Comparison of ENCODE assay signal across 27 cellular contexts in genomic region chr11:60316317-60316716, GRCh38. TPM values are rescaled to one million over a fixed set of nuclear protein-coding genes. Genes with fewer than 3 reads are reported as not detected.
A peak's percentile ranks its signal among the peaks of the same experiment; 100 is the strongest.
DNase-seq lines count a peak whose midpoint lies in the region; ATAC-seq, FAIRE-seq and TF ChIP-seq lines count a peak whose summit lies in the region.
"Had no signal": no experiment of that assay in that cellular context is flagged by ENCODE, and none has a peak within 500 bp of the region (broad histone marks: within the 10 kb centered on the region; RNA-seq: fewer than 3 reads in every experiment).

No MANE protein-coding gene starts in this region.

- no peaks in the 10 kb centered on the region for H4K20me1 ChIP-seq in MM.1S (ENCODE audit: insufficient read depth, low read length)

- H3K9ac ChIP-seq in MM.1S (ENCODE audit: low read length), result no peak overlapping the region

- H3K9me2 ChIP-seq in MM.1S (replicated peaks; ENCODE audit: insufficient read depth, low read length), result no peaks in the 10 kb centered on the region

- ATAC-seq in GM19463 (IDR thresholded peaks at IDR 0.05; ENCODE audit: unreplicated experiment), result peak; percentile 61
- ATAC-seq in left cardiac atrium, result no peak
- ATAC-seq in T-cell (replicated peaks in 1 of 4), result no peak
- ATAC-seq in stimulated activated naive CD8-positive, alpha-beta T cell treated with anti-CD3 and anti-CD28 coated beads, Interleukin-15, amount 100 ng/mL, for 72 hours, result no peak

- intact Hi-C loops in CD14-positive monocyte (cut with micrococcal nuclease), result no loop called here
- intact Hi-C loops in left cardiac atrium (cut with DNase I), result no loop called here
- intact Hi-C loops in activated CD4-positive, alpha-beta T cell treated with anti-CD3 and anti-CD28 coated beads, Interleukin-2, amount 10 ng/mL, durations not matched to agents 24 days and 14 days (cut with micrococcal nuclease), result no loop called here

- H3K4me3 Mint-ChIP-seq in CD14-positive monocyte, result no peak overlapping the region
- H3K4me3 Mint-ChIP-seq in T-cell, result no peak overlapping the region
- H3K4me3 Mint-ChIP-seq in activated CD4-positive, alpha-beta T cell treated with anti-CD3 and anti-CD28 coated beads, Interleukin-2, amount 10 ng/mL, durations not matched to agents 24 days and 14 days, result no peak overlapping the region
- H3K4me3 Mint-ChIP-seq in stimulated activated naive CD8-positive, alpha-beta T cell treated with anti-CD3 and anti-CD28 coated beads, Interleukin-15, amount 100 ng/mL, for 72 hours, result no peak overlapping the region
- H3K4me3 Mint-ChIP-seq: CD4-positive, alpha-beta T cell; T-helper 1 cell treated with Interleukin-12 subunit alpha and Interleukin-12 subunit beta and Interleukin-4 antibody, amounts not matched to agents 30 μg/mL and 1 μg/mL, for 36 hours had no signal

- H3K9me3 Mint-ChIP-seq in CD14-positive monocyte (peaks cover 13 to 23% (median 16%) of the 10 kb centered on the region in 7 donors), T-cell (peaks cover 14 to 22% (median 15%) of the 10 kb centered on the region in 3 donors)
- H3K9me3 Mint-ChIP-seq in activated CD4-positive, alpha-beta T cell treated with anti-CD3 and anti-CD28 coated beads, Interleukin-2, amount 10 ng/mL, durations not matched to agents 24 days and 14 days, result peaks cover 7% of the 10 kb centered on the region
- peaks cover 15 to 30% of the 10 kb centered on the region in 2 donors for H3K9me3 Mint-ChIP-seq in stimulated activated naive CD8-positive, alpha-beta T cell treated with anti-CD3 and anti-CD28 coated beads, Interleukin-15, amount 100 ng/mL, for 72 hours

- no peaks in the 10 kb centered on the region for H3K9me3 ChIP-seq in MM.1S (replicated peaks; ENCODE audit: insufficient read depth, low read length)

- H3K27ac Mint-ChIP-seq in CD14-positive monocyte (no peak overlapping the region), T-cell (no peak overlapping the region)
- no peak overlapping the region for H3K27ac Mint-ChIP-seq in activated CD4-positive, alpha-beta T cell treated with anti-CD3 and anti-CD28 coated beads, Interleukin-2, amount 10 ng/mL, durations not matched to agents 24 days and 14 days
- no peak overlapping the region for H3K27ac Mint-ChIP-seq in stimulated activated naive CD8-positive, alpha-beta T cell treated with anti-CD3 and anti-CD28 coated beads, Interleukin-15, amount 100 ng/mL, for 72 hours
- H3K27ac Mint-ChIP-seq: CD4-positive, alpha-beta T cell; T-helper 1 cell treated with Interleukin-12 subunit alpha and Interleukin-12 subunit beta and Interleukin-4 antibody, amounts not matched to agents 30 μg/mL and 1 μg/mL, for 36 hours had no signal

- H3K4me3 ChIP-seq in MM.1S (ENCODE audit: low read length), result no peak overlapping the region
- H3K4me3 ChIP-seq: SK-N-MC had no signal

- no peaks in the 10 kb centered on the region for H3K4me1 Mint-ChIP-seq in CD14-positive monocyte
- no peaks in the 10 kb centered on the region for H3K4me1 Mint-ChIP-seq in T-cell
- no peaks in the 10 kb centered on the region for H3K4me1 Mint-ChIP-seq in activated CD4-positive, alpha-beta T cell treated with anti-CD3 and anti-CD28 coated beads, Interleukin-2, amount 10 ng/mL, durations not matched to agents 24 days and 14 days
- no peaks in the 10 kb centered on the region for H3K4me1 Mint-ChIP-seq in stimulated activated naive CD8-positive, alpha-beta T cell treated with anti-CD3 and anti-CD28 coated beads, Interleukin-15, amount 100 ng/mL, for 72 hours

- H3K4me1 ChIP-seq in MM.1S (ENCODE audit: low read length), result peaks cover 12% of the 10 kb centered on the region

- H2AFZ ChIP-seq in MM.1S (ENCODE audit: low read length), result no peak overlapping the region

- FAIRE-seq in GM18507 (lab: Jason Lieb, UNC), result peak; percentile 70
- FAIRE-seq: D721Med, H54, RCC 7860 had no signal

- no peaks in the 10 kb centered on the region for H3F3A ChIP-seq in MM.1S (ENCODE audit: insufficient read depth, low read length)

- H3K36me3 ChIP-seq in MM.1S (replicated peaks; ENCODE audit: insufficient read depth, low read length), result no peaks in the 10 kb centered on the region

- TF ChIP-seq CTCF in CD14-positive monocyte (IDR thresholded peaks at IDR 0.05) (peak; percentile 41), MM.1S (IDR thresholded peaks at IDR 0.05; ENCODE audit: low read length) (no peak)

- H3K27ac ChIP-seq in MM.1S (ENCODE audit: low read length), result no peak overlapping the region
- H3K27ac ChIP-seq: HL-60, SK-N-MC had no signal

- H3K4me2 ChIP-seq in MM.1S (ENCODE audit: low read depth, low read length), result peak overlapping the region; percentile 35; the same call in 1 of the 2 replicates

- POLR2A ChIA-PET in T-cell (lab: Charles Lee), result no interaction called here

- CTCF ChIA-PET in T-cell (lab: Charles Lee), result no interaction called here

- DNase-seq in CD14-positive monocyte (ENCODE audit: low spot score), result no peak
- DNase-seq in GM18507 (ENCODE audit: extremely low spot score, insufficient read length, low read depth), result no peak
- DNase-seq in MM.1S, result peak; percentile 62
- DNase-seq in left cardiac atrium, result no peak
- DNase-seq in T-cell, result no peak
- DNase-seq in activated CD4-positive, alpha-beta T cell treated with anti-CD3 and anti-CD28 coated beads, Interleukin-2, amount 10 ng/mL, durations not matched to agents 24 days and 14 days, result no peak
- DNase-seq in stimulated activated naive CD8-positive, alpha-beta T cell treated with anti-CD3 and anti-CD28 coated beads, Interleukin-15, amount 100 ng/mL, for 72 hours, result no peak
- DNase-seq: CD4-positive, alpha-beta T cell; DMS53; Kasumi-1; NCI-H1694; NCI-H2029 treated with DMSO at 0.1 percent for 48 hours; NCI-H446 treated with DMSO at 0.1 percent for 48 hours; NCI-H526 treated with DMSO at 0.1 percent for 48 hours; SIG-M5; T-helper 9 cell had no signal

- H3K36me3 Mint-ChIP-seq in CD14-positive monocyte (peaks cover 2 to 19% of the 10 kb centered on the region in 2 donors), T-cell (no peaks in the 10 kb centered on the region)
- no peaks in the 10 kb centered on the region for H3K36me3 Mint-ChIP-seq in activated CD4-positive, alpha-beta T cell treated with anti-CD3 and anti-CD28 coated beads, Interleukin-2, amount 10 ng/mL, durations not matched to agents 24 days and 14 days (ENCODE audit: low read depth)

- no peaks in the 10 kb centered on the region for H3K27me3 Mint-ChIP-seq in CD14-positive monocyte (ENCODE audit: low read depth in 3 of 3)
- peaks cover 14% of the 10 kb centered on the region in 2 donors for H3K27me3 Mint-ChIP-seq in T-cell
- peaks cover 4% of the 10 kb centered on the region for H3K27me3 Mint-ChIP-seq in activated CD4-positive, alpha-beta T cell treated with anti-CD3 and anti-CD28 coated beads, Interleukin-2, amount 10 ng/mL, durations not matched to agents 24 days and 14 days
- H3K27me3 Mint-ChIP-seq in stimulated activated naive CD8-positive, alpha-beta T cell treated with anti-CD3 and anti-CD28 coated beads, Interleukin-15, amount 100 ng/mL, for 72 hours, result peaks cover 28% of the 10 kb centered on the region

- H3K79me2 ChIP-seq in MM.1S (ENCODE audit: low read length), result no peaks in the 10 kb centered on the region

- no peaks in the 10 kb centered on the region for H3K27me3 ChIP-seq in MM.1S (replicated peaks; ENCODE audit: insufficient read depth, low read length)

RNA-seq across cellular contexts. Expression of gene MS4A6E, which starts 10.7 kb away (rescaled TPM):
- not detected for polyA plus RNA-seq in CD14-positive monocyte
- under 1 TPM in 1 of 2 donors, not detected in 1; 0.47 TPM for total RNA-seq in left cardiac atrium
- not detected for total RNA-seq in T-cell
- not detected in 2 replicates for total RNA-seq in activated CD4-positive, alpha-beta T cell treated with anti-CD3 and anti-CD28 coated beads, Interleukin-2, amount 10 ng/mL, durations not matched to agents 24 days and 14 days
- total RNA-seq: A172; CD4-positive, alpha-beta T cell; Daoy; G401 had no signal
- polyA plus RNA-seq: BJ had no signal

RNA-seq across cellular contexts. Expression of gene MS4A4A, which starts 35.9 kb away (rescaled TPM):
- 10 to 100 TPM; 27.4 to 41.8 TPM for polyA plus RNA-seq in CD14-positive monocyte
- total RNA-seq in left cardiac atrium, result 10 to 100 TPM; 26.4 to 43.9 TPM
- under 1 TPM in 1 of 5 donors, not detected in 4; 0.26 TPM for total RNA-seq in T-cell
- not detected in 2 replicates for total RNA-seq in activated CD4-positive, alpha-beta T cell treated with anti-CD3 and anti-CD28 coated beads, Interleukin-2, amount 10 ng/mL, durations not matched to agents 24 days and 14 days
- total RNA-seq: A172; CD4-positive, alpha-beta T cell; Daoy; G401 had no signal
- polyA plus RNA-seq: BJ had no signal

Comparison
In these comparisons a context has a peak if more than half of its experiments do, and no peak if none do; other contexts are left out.
1. RNA of gene MS4A4A, which starts 35.9 kb away (total RNA-seq): 26.4 to 43.9 TPM in left cardiac atrium; 0.26 TPM in T-cell and not detected in activated CD4-positive, alpha-beta T cell treated with anti-CD3 and anti-CD28 coated beads, Interleukin-2, amount 10 ng/mL, durations not matched to agents 24 days and 14 days; every median in the first group is over 10 times any median in the second.